Comparison of ENCODE assay signal across 1 cellular context in genomic region chr2:37896319-37896718, GRCh38.
TF ChIP-seq lines count a peak whose summit lies in the region.

No MANE protein-coding gene starts in this region.

TF ChIP-seq in SK-N-SH treated with all-trans-retinoic acid at 6 μM for 48 hours, 23 proteins besides CTCF, POLR2A, EP300 and RAD21 (continued from another document):
- no peak for TF ChIP-seq POU6F1 (CRISPR knock-in tag; IDR thresholded peaks at IDR 0.05; ENCODE audit: borderline replicate concordance, low read depth)
- no peak for TF ChIP-seq PPARA (CRISPR knock-in tag; IDR thresholded peaks at IDR 0.05; ENCODE audit: borderline replicate concordance)
- TF ChIP-seq TCF4 (CRISPR knock-in tag; IDR thresholded peaks at IDR 0.05; ENCODE audit: borderline replicate concordance): no peak
- TF ChIP-seq CREB5 (CRISPR knock-in tag; IDR thresholded peaks at IDR 0.05; ENCODE audit: low read depth): no peak
- TF ChIP-seq CSRNP3 (CRISPR knock-in tag; IDR thresholded peaks at IDR 0.05): no peak
- TF ChIP-seq CSDC2 (CRISPR knock-in tag; IDR thresholded peaks at IDR 0.05): no peak
- no peak for TF ChIP-seq ZNF565 (CRISPR knock-in tag; conservative IDR thresholded peaks at IDR 0.05; ENCODE audit: low read depth)
- no peak for TF ChIP-seq ZFP30 (CRISPR knock-in tag; IDR thresholded peaks at IDR 0.05)
